Comparison of ENCODE assay signal across 1 cellular context in genomic region chr2:149648282-149649030, GRCh38.
TF ChIP-seq lines count a peak whose summit lies in the region.

No MANE protein-coding gene starts in this region.

TF ChIP-seq in GM23338, 12 proteins besides CTCF, POLR2A, EP300 and RAD21:
- TF ChIP-seq EZH2 (IDR thresholded peaks at IDR 0.05; ENCODE audit: low read depth, unreplicated experiment) (no peak), JUNB (IDR thresholded peaks at IDR 0.05; ENCODE audit: unreplicated experiment) (no peak), ETS1 (IDR thresholded peaks at IDR 0.05) (no peak), EZH2phosphoT487 (IDR thresholded peaks at IDR 0.05; ENCODE audit: unreplicated experiment) (no peak), REST (IDR thresholded peaks at IDR 0.05; ENCODE audit: unreplicated experiment) (no peak), NANOG (IDR thresholded peaks at IDR 0.05; ENCODE audit: borderline replicate concordance) (no peak), ZNF114 (CRISPR knock-in tag; IDR thresholded peaks at IDR 0.05) (no peak), STAT1 (IDR thresholded peaks at IDR 0.05; ENCODE audit: unreplicated experiment) (no peak), ZNF331 (CRISPR knock-in tag; IDR thresholded peaks at IDR 0.05; ENCODE audit: low read depth) (no peak), ZNF462 (CRISPR knock-in tag; IDR thresholded peaks at IDR 0.05) (no peak)
TF ChIP-seq in GM23338: peak in this region for 0.
